In the genomic region with DNA sequence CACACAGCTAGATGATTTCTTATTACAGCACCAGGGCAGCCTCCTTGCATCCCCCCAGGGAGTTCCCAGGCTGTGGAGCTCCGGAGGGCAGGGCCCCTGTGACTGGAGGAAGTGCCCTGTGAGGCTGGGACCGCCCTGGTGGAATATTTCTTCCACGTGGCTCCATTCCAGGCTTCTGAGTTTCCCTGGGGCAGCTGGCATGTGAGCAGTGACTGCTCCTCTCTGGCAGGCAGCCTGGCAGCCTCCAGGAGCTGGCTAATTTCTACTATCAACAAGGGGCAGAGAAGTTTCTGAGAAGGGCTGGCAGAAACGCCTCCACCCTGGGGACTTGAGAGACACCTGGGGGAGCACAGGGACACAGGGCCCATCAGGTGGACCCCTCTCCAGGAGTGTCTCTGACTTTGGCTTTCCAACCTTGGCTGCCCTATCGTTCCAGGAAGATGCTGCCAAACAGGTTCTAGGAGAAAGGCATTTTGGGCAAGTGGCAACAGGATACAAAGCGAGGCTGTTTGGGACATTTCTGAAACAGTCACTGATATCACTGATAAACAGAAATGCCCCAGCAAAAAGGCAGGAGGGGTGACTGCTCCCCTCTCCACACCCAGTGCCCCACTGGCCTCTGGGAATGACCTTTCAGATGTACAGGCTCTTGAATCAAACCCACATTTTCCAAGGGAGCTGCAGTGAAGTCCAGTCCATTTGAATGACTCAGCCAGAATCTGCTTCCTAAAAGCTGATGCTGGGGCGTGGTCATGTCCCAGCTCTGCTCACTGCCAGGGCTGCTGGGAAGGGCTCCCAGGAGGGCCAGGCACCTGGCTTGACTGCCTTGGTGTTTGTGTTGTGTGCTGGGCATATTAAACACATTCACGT, we compare ENCODE assay signal across 8 cellular contexts. TPM values are rescaled to one million over a fixed set of nuclear protein-coding genes. Genes with fewer than 3 reads are reported as not detected.
DNase-seq lines count a peak whose midpoint lies in the region; ATAC-seq and TF ChIP-seq lines count a peak whose summit lies in the region.

No MANE protein-coding gene starts in this region.

- no peak overlapping the region for H3K4me2 ChIP-seq in hepatocyte

- H3K4me1 ChIP-seq in A673 (ENCODE audit: insufficient read depth, low read length, poor library complexity, severe bottlenecking), result peaks cover 21% of the 10 kb centered on the region
- H3K4me1 ChIP-seq in ascending aorta, result peaks cover 33 to 76% of the 10 kb centered on the region in 2 donors
- H3K4me1 ChIP-seq in hepatocyte (ENCODE audit: insufficient read depth), result peaks cover 11% of the 10 kb centered on the region
- peaks cover 66% of the 10 kb centered on the region for H3K4me1 ChIP-seq in stomach smooth muscle (ENCODE audit: control insufficient read depth, insufficient read depth, low read length)

- H3K36me3 Mint-ChIP-seq in immature natural killer cell, result no peaks in the 10 kb centered on the region

- no peaks in the 10 kb centered on the region for H3K9me2 ChIP-seq in hepatocyte (replicated peaks; ENCODE audit: insufficient read depth)

- POLR2A ChIA-PET in A673 (lab: Charles Lee; ENCODE audit: low non-redundant PET), result no interaction called here

- peaks cover 48% of the 10 kb centered on the region for H3K79me2 ChIP-seq in hepatocyte

- no TSS peak for BruUV-seq in A673 (replicated peaks; lab: Mats Ljungman, UMichigan)

- no peak overlapping the region for H3K27ac Mint-ChIP-seq in immature natural killer cell

- H3K36me3 ChIP-seq in A673 (ENCODE audit: insufficient read depth, low read length, poor library complexity, severe bottlenecking) (no peaks in the 10 kb centered on the region), ascending aorta (peaks cover 4 to 6% of the 10 kb centered on the region in 2 donors), hepatocyte (replicated peaks; ENCODE audit: insufficient read depth, low read depth) (no peaks in the 10 kb centered on the region), stomach smooth muscle (ENCODE audit: control insufficient read depth in 2 of 2, insufficient read depth in 2 of 2, low read length in 2 of 2) (peaks cover 0 to 9% of the 10 kb centered on the region in 2 donors)

- ATAC-seq in GM19351 (IDR thresholded peaks at IDR 0.05; ENCODE audit: unreplicated experiment), result no peak

- H3K4me3 Mint-ChIP-seq in immature natural killer cell, result no peak overlapping the region

- H2AFZ ChIP-seq in hepatocyte, result no peak overlapping the region

- H3K27me3 ChIP-seq in A673 (replicated peaks; ENCODE audit: insufficient read depth, low read depth, low read length, poor library complexity), result no peaks in the 10 kb centered on the region
- no peaks in the 10 kb centered on the region for H3K27me3 ChIP-seq in ascending aorta
- no peaks in the 10 kb centered on the region for H3K27me3 ChIP-seq in hepatocyte
- H3K27me3 ChIP-seq in stomach smooth muscle (ENCODE audit: control insufficient read depth in 1 of 2, insufficient read depth in 2 of 2, low read length in 2 of 2), result no peaks in the 10 kb centered on the region

- H3K4me3 ChIP-seq in A673 (ENCODE audit: low read depth, low read length, poor library complexity, severe bottlenecking) (no peak overlapping the region), ascending aorta (peak overlapping the region in 1 of 2 donors; percentile 39), hepatocyte (no peak overlapping the region), stomach smooth muscle (ENCODE audit: low read length in 2 of 2) (peak overlapping the region; percentile 46 to 47)

- DNase-seq in A673 (ENCODE audit: low spot score) (peak; percentile 83), LHCN-M2 (ENCODE audit: low read depth) (peak; percentile 99), ascending aorta (ENCODE audit: low spot score in 2 of 2) (peak; percentile 90 to 98), hepatocyte (ENCODE audit: low spot score) (peak; percentile 70), immature natural killer cell (no peak), GM19240 (ENCODE audit: insufficient read length, low spot score) (no peak)

- 56% methylated on average over 8 of the region's 8 CpGs for WGBS in hepatocyte (ENCODE audit: low lambda C conversion rate, missing lambda C conversion rate)

- H3K27ac ChIP-seq in A673 (ENCODE audit: low read depth, low read length, poor library complexity, severe bottlenecking) (peak overlapping the region; percentile 68), ascending aorta (peak overlapping the region; percentile 86 to 96), hepatocyte (peak overlapping the region; percentile 84), stomach smooth muscle (ENCODE audit: low read length) (peak overlapping the region; percentile 94)

- CTCF ChIA-PET in A673 (lab: Charles Lee), result interaction anchor here (1.1 kb wide), 1 partner anchor 25 kb away, joined by 3 read pairs; no protein-coding TSS in a partner anchor

- TF ChIP-seq CTCF in A673 (conservative IDR thresholded peaks at IDR 0.05; ENCODE audit: low read depth, low read length), result no peak
- TF ChIP-seq CTCF in ascending aorta (IDR thresholded peaks at IDR 0.05), result no peak
- no peak for TF ChIP-seq CTCF in hepatocyte (IDR thresholded peaks at IDR 0.05; ENCODE audit: poor library complexity)

- H3K4me1 Mint-ChIP-seq in immature natural killer cell, result no peaks in the 10 kb centered on the region

- H3K9me3 ChIP-seq in A673 (ENCODE audit: low read depth, low read length, poor library complexity, severe bottlenecking) (no peaks in the 10 kb centered on the region), ascending aorta (no peaks in the 10 kb centered on the region), hepatocyte (ENCODE audit: low read depth) (no peaks in the 10 kb centered on the region), stomach smooth muscle (ENCODE audit: control insufficient read depth in 2 of 2, low read length in 2 of 2) (no peaks in the 10 kb centered on the region)

- H3K9me3 Mint-ChIP-seq in immature natural killer cell, result no peaks in the 10 kb centered on the region

- no peaks in the 10 kb centered on the region for H4K20me1 ChIP-seq in hepatocyte (ENCODE audit: insufficient read depth, poor library complexity, severe bottlenecking)

- H3K9ac ChIP-seq in stomach smooth muscle (ENCODE audit: low read length in 2 of 2), result peak overlapping the region; percentile 72 to 77

- H3K27me3 Mint-ChIP-seq in immature natural killer cell (ENCODE audit: low read depth in 3 of 3), result peaks cover 2 to 5% (median 3%) of the 10 kb centered on the region in 3 donors

- intact Hi-C loops in A673 (cut with micrococcal nuclease; ENCODE audit: unreplicated experiment), result no loop called here
- intact Hi-C loops in ascending aorta (cut with DNase I), result loop anchor here (1.0 kb wide), 1 partner anchor 30 kb away; no protein-coding TSS in a partner anchor

RNA-seq across cellular contexts. Expression of a gene that starts 16.1 kb away (rescaled TPM):
- total RNA-seq in A673 (2021), result 15.9 and 24.2 TPM in 2 replicates
- total RNA-seq in LHCN-M2 (2014; rRNA removed), result 164 and 242 TPM in 2 replicates
- 262 TPM for polyA plus RNA-seq in LHCN-M2 (2012)
- 68.2 TPM for total RNA-seq in ascending aorta
- 41.8 and 47.9 TPM in 2 replicates for total RNA-seq in hepatocyte
- polyA plus RNA-seq in hepatocyte, result 16.6 and 28.0 TPM in 2 replicates
- under 1 TPM in 2 of 3 donors, not detected in 1; 0.21 to 0.33 TPM for polyA plus RNA-seq in immature natural killer cell

RNA-seq across cellular contexts. Expression of a gene that starts 30.4 kb away (rescaled TPM):
- 67.9 and 68.5 TPM in 2 replicates for total RNA-seq in A673 (2021)
- 99.7 and 102 TPM in 2 replicates for total RNA-seq in LHCN-M2 (2014; rRNA removed)
- polyA plus RNA-seq in LHCN-M2 (2012), result 20.0 TPM
- not detected for total RNA-seq in ascending aorta
- total RNA-seq in hepatocyte, result 3.6 and 4.0 TPM in 2 replicates
- polyA plus RNA-seq in hepatocyte, result 5.4 and 5.9 TPM in 2 replicates
- polyA plus RNA-seq in immature natural killer cell, result under 1 TPM in 2 of 3 donors, not detected in 1; 0.39 to 0.83 TPM

Comparison
In these comparisons a context has a peak if more than half of its experiments do, and no peak if none do; other contexts are left out.
1. DNase-seq: peak in A673 (single experiment), LHCN-M2 (single experiment), ascending aorta (2 of 2) and hepatocyte (single experiment); none in immature natural killer cell (0 of 3) and GM19240 (single experiment).
2. H3K4me3 ChIP-seq: peak in stomach smooth muscle (2 of 2); none in A673 (single experiment) and hepatocyte (single experiment).
3. RNA of a gene that starts 30.4 kb away (total RNA-seq): 99.7 to 102 TPM in LHCN-M2 and 67.9 to 68.5 TPM in A673; 3.6 to 4.0 TPM in hepatocyte and not detected in ascending aorta (single experiment); every median in the first group is over 10 times any median in the second.
4. Peak in every context shown above with its lines, with median percentiles within 50 percentile points of each other: H3K27ac ChIP-seq.